Comparison of ENCODE assay signal across 34 cellular contexts in the genomic region with DNA sequence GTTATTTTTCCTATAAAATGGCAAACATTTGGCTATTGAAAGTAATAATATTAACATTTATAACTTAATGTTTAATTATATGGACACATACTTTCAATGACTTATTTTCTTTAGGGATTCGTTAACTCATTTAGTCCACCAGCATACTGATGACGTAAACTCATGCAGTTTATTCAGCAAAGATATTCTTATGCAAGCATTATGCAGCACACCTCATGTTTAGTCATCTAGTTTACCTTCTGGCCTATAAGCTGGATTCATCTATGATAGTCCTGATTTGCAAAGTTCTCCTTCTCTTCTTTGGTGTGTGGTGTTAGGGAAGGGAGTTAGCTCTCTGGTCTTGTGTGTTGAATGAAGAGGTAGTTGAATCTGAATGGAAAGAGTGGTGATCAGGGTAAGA. TPM values are rescaled to one million over a fixed set of nuclear protein-coding genes. Genes with fewer than 3 reads are reported as not detected.
"Had no signal": no experiment of that assay in that cellular context is flagged by ENCODE, and none has a peak within 500 bp of the region (broad histone marks: within the 10 kb centered on the region; RNA-seq: fewer than 3 reads in every experiment).

No MANE protein-coding gene starts in this region.

- H3K27me3 ChIP-seq: gastrocnemius medialis, right atrium auricular region, sigmoid colon, stomach, thyroid gland, vagina had no signal

- H3K27ac Mint-ChIP-seq: naive thymus-derived CD4-positive, alpha-beta T cell; nephron progenitor cell; stimulated activated effector memory CD8-positive, alpha-beta T cell treated with anti-CD3 and anti-CD28 coated beads, Interleukin-12 subunit alpha, Interleukin-12 subunit beta, amount 100 ng/mL, for 72 hours had no signal

- H3K4me3 ChIP-seq: gastrocnemius medialis, lung, prostate gland, right atrium auricular region, sigmoid colon, stomach, thyroid gland, vagina had no signal

- H3K36me3 Mint-ChIP-seq: naive thymus-derived CD4-positive, alpha-beta T cell; stimulated activated effector memory CD8-positive, alpha-beta T cell treated with anti-CD3 and anti-CD28 coated beads, Interleukin-12 subunit alpha, Interleukin-12 subunit beta, amount 100 ng/mL, for 72 hours had no signal

- H3K4me3 Mint-ChIP-seq: naive thymus-derived CD4-positive, alpha-beta T cell; nephron progenitor cell; stimulated activated effector memory CD8-positive, alpha-beta T cell treated with anti-CD3 and anti-CD28 coated beads, Interleukin-12 subunit alpha, Interleukin-12 subunit beta, amount 100 ng/mL, for 72 hours had no signal

- ATAC-seq: esophagus mucosa; gastrocnemius medialis; left lobe of liver; naive thymus-derived CD4-positive, alpha-beta T cell; stimulated activated effector memory CD8-positive, alpha-beta T cell treated with anti-CD3 and anti-CD28 coated beads, Interleukin-12 subunit alpha, Interleukin-12 subunit beta, amount 100 ng/mL, for 72 hours had no signal

- FAIRE-seq: kidney had no signal

- H3K36me3 ChIP-seq: gastrocnemius medialis, prostate gland, right atrium auricular region, sigmoid colon, stomach, thyroid gland, vagina had no signal

- H3K4me1 Mint-ChIP-seq: naive thymus-derived CD4-positive, alpha-beta T cell; stimulated activated effector memory CD8-positive, alpha-beta T cell treated with anti-CD3 and anti-CD28 coated beads, Interleukin-12 subunit alpha, Interleukin-12 subunit beta, amount 100 ng/mL, for 72 hours had no signal

- H3K4me1 ChIP-seq: gastrocnemius medialis, prostate gland, right atrium auricular region, sigmoid colon, stomach, thyroid gland, vagina had no signal

- H3K9me3 ChIP-seq: gastrocnemius medialis, prostate gland, right atrium auricular region, sigmoid colon, stomach, thyroid gland, vagina had no signal

- H3K9me3 Mint-ChIP-seq: nephron progenitor cell; stimulated activated effector memory CD8-positive, alpha-beta T cell treated with anti-CD3 and anti-CD28 coated beads, Interleukin-12 subunit alpha, Interleukin-12 subunit beta, amount 100 ng/mL, for 72 hours had no signal

- DNase-seq: cortex of kidney; foreskin fibroblast; gastrocnemius medialis; head of caudate nucleus; kidney; mesendoderm; midbrain; naive thymus-derived CD4-positive, alpha-beta T cell; nephron progenitor cell; nucleus accumbens; sigmoid colon; stimulated activated CD4-positive, alpha-beta T cell treated with anti-CD3 and anti-CD28 coated beads, Interleukin-2, amount 100 ng/mL, for 24 hours; stimulated activated CD4-positive, alpha-beta T cell treated with anti-CD3 and anti-CD28 coated beads, Interleukin-4, amount 100 ng/mL, for 24 hours; stimulated activated naive CD4-positive, alpha-beta T cell treated with Interleukin-2 at 50 U/mL for 16 hours; stomach; thyroid gland; trophoblast cell had no signal

- H3K27ac ChIP-seq: epithelial cell of prostate, gastrocnemius medialis, prostate gland, right atrium auricular region, sigmoid colon, stomach, thyroid gland, vagina had no signal

RNA-seq across cellular contexts. Expression of a gene that starts 60.0 kb away (rescaled TPM):
- total RNA-seq: dermis microvascular lymphatic vessel endothelial cell; esophagus mucosa; gastrocnemius medialis; glomerular endothelial cell; kidney; left lobe of liver; liver; lung; mucosa of gallbladder; naive thymus-derived CD4-positive, alpha-beta T cell; osteocyte; right atrium auricular region; sigmoid colon; skeletal muscle tissue; stomach; subcutaneous adipose tissue; temporal lobe; ureter; vagina had no signal
- polyA plus RNA-seq: liver; lung; naive thymus-derived CD4-positive, alpha-beta T cell; sigmoid colon; stomach had no signal
